ENCODE assay signal across 8 cellular contexts in the genomic region with DNA sequence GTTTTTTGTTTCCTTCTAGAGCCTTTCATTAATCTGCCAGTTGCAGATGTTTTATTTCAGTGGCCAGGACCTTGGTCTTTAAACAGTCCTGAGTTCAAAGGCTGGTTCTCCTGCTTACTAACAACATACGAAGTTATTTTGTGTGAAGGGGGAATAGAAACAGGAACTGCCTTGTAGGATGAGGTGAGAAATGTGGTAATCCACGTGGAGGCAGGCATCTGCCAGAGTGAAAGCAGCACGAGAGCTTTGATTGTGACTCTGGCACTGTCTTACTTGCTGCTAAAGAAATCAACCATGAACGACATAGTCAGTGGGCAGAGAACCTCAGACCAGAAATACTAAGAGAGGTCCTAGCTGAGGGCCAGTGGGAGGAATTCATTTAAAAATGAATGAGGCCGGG. TPM values are rescaled to one million over a fixed set of nuclear protein-coding genes. Genes with fewer than 3 reads are reported as not detected.
DNase-seq lines count a peak whose midpoint lies in the region; ATAC-seq and TF ChIP-seq lines count a peak whose summit lies in the region.

No MANE protein-coding gene starts in this region.

- CTCF ChIA-PET in activated CD8-positive, alpha-beta T cell treated with anti-CD3 and anti-CD28 coated beads for 36 hours (lab: Charles Lee) = interaction anchor here (0.9 kb wide), 1 partner anchor 10 kb away, joined by 3 read pairs; no protein-coding TSS in a partner anchor

- peaks cover 48% of the 10 kb centered on the region for H3K36me3 Mint-ChIP-seq in activated CD8-positive, alpha-beta T cell treated with anti-CD3 and anti-CD28 coated beads for 36 hours (ENCODE audit: low read depth)

- TF ChIP-seq CTCF in activated CD8-positive, alpha-beta T cell treated with anti-CD3 and anti-CD28 coated beads for 36 hours (IDR thresholded peaks at IDR 0.05) = no peak
- TF ChIP-seq CTCF in omental fat pad (IDR thresholded peaks at IDR 0.05) = no peak

- intact Hi-C loops in activated CD8-positive, alpha-beta T cell treated with anti-CD3 and anti-CD28 coated beads for 36 hours (cut with micrococcal nuclease) = no loop called here
- intact Hi-C loops in left ventricle myocardium superior (cut with micrococcal nuclease) = no loop called here

- peaks cover 57% of the 10 kb centered on the region for H3K4me1 Mint-ChIP-seq in activated CD8-positive, alpha-beta T cell treated with anti-CD3 and anti-CD28 coated beads for 36 hours (ENCODE audit: low read depth)

- ATAC-seq in HG03108 (IDR thresholded peaks at IDR 0.05; ENCODE audit: unreplicated experiment) (peak; percentile 45), omental fat pad (ENCODE audit: low FRiP score) (no peak), left ventricle myocardium superior (no peak)
- ATAC-seq in activated CD8-positive, alpha-beta T cell treated with anti-CD3 and anti-CD28 coated beads for 36 hours = peak; percentile 50

- H3K27me3 Mint-ChIP-seq in activated CD8-positive, alpha-beta T cell treated with anti-CD3 and anti-CD28 coated beads for 36 hours = no peaks in the 10 kb centered on the region

- H3K9me3 Mint-ChIP-seq in activated CD8-positive, alpha-beta T cell treated with anti-CD3 and anti-CD28 coated beads for 36 hours = no peaks in the 10 kb centered on the region

- H3K27ac Mint-ChIP-seq in activated CD8-positive, alpha-beta T cell treated with anti-CD3 and anti-CD28 coated beads for 36 hours = peak overlapping the region; percentile 72

- no peak overlapping the region for H3K4me3 Mint-ChIP-seq in activated CD8-positive, alpha-beta T cell treated with anti-CD3 and anti-CD28 coated beads for 36 hours

- POLR2A ChIA-PET in activated CD8-positive, alpha-beta T cell treated with anti-CD3 and anti-CD28 coated beads for 36 hours (lab: Charles Lee) = interaction anchor here (0.9 to 2.6 kb wide), 4 partner anchors 9 to 42 kb away, joined by 3 to 8 read pairs (median 5); partner anchors contain the start of gene EPHX1

- peak; percentile 13 for DNase-seq in stimulated activated CD4-positive, alpha-beta T cell treated with anti-CD3 and anti-CD28 coated beads, Interleukin-15, amount 100 ng/mL, for 24 hours
- no peak for DNase-seq in stimulated activated CD4-positive, alpha-beta T cell treated with anti-CD3 and anti-CD28 coated beads, Interleukin-4, amount 100 ng/mL, for 4 hours
- DNase-seq in activated CD8-positive, alpha-beta T cell treated with anti-CD3 and anti-CD28 coated beads for 36 hours = peak; percentile 63
- DNase-seq in cerebellum (ENCODE audit: low spot score) (no peak), omental fat pad (ENCODE audit: low spot score) (no peak), left ventricle myocardium superior (no peak), H4 (ENCODE audit: low spot score) (no peak)

RNA-seq across cellular contexts. Expression of gene TMEM63A, which starts 30.4 kb away (rescaled TPM):
- 10 to 100 TPM; 51.4 to 54.6 TPM for total RNA-seq in activated CD8-positive, alpha-beta T cell treated with anti-CD3 and anti-CD28 coated beads for 36 hours
- total RNA-seq in cerebellum (15.1 TPM), omental fat pad (10 to 100 TPM; 27.6 to 93.3 (median 41.5) TPM), left ventricle myocardium superior (30.7 TPM)
- 4.0 and 6.8 TPM in 2 replicates for total RNA-seq in H4 (2014; rRNA removed; shearing (Covaris generic))

RNA-seq across cellular contexts. Expression of gene LEFTY1, which starts 37.1 kb away (rescaled TPM):
- under 1 TPM; 0.16 to 0.83 TPM for total RNA-seq in activated CD8-positive, alpha-beta T cell treated with anti-CD3 and anti-CD28 coated beads for 36 hours
- total RNA-seq in cerebellum = not detected
- under 1 TPM in 1 of 4 donors, not detected in 3; 0.44 TPM for total RNA-seq in omental fat pad
- total RNA-seq in left ventricle myocardium superior = not detected
- 0.50 TPM in 1 of 2 replicates, not detected in the other for total RNA-seq in H4 (2014; rRNA removed; shearing (Covaris generic))

RNA-seq across cellular contexts. Expression of gene EPHX1, which starts 41.9 kb away (rescaled TPM):
- total RNA-seq in activated CD8-positive, alpha-beta T cell treated with anti-CD3 and anti-CD28 coated beads for 36 hours = 1 to 10 TPM; 2.1 to 3.6 TPM
- total RNA-seq in cerebellum = 15.3 TPM
- 100 to 1,000 TPM in 3 of 4 donors, 10 to 100 TPM in 1; 89.0 to 177 (median 156) TPM for total RNA-seq in omental fat pad
- total RNA-seq in left ventricle myocardium superior = 76.8 TPM
- 106 and 153 TPM in 2 replicates for total RNA-seq in H4 (2014; rRNA removed; shearing (Covaris generic))

Comparison
In these comparisons a context has a peak if more than half of its experiments do, and no peak if none do; other contexts are left out.
1. DNase-seq: peak in stimulated activated CD4-positive, alpha-beta T cell treated with anti-CD3 and anti-CD28 coated beads, Interleukin-15, amount 100 ng/mL, for 24 hours (single experiment) and activated CD8-positive, alpha-beta T cell treated with anti-CD3 and anti-CD28 coated beads for 36 hours (single experiment); none in stimulated activated CD4-positive, alpha-beta T cell treated with anti-CD3 and anti-CD28 coated beads, Interleukin-4, amount 100 ng/mL, for 4 hours (0 of 2), cerebellum (single experiment), omental fat pad (single experiment), left ventricle myocardium superior (single experiment) and H4 (single experiment).
2. ATAC-seq: peak in HG03108 (single experiment) and activated CD8-positive, alpha-beta T cell treated with anti-CD3 and anti-CD28 coated beads for 36 hours (single experiment); none in omental fat pad (single experiment) and left ventricle myocardium superior (single experiment).